ENCODE assay signal across 1 cellular context in the genomic region with DNA sequence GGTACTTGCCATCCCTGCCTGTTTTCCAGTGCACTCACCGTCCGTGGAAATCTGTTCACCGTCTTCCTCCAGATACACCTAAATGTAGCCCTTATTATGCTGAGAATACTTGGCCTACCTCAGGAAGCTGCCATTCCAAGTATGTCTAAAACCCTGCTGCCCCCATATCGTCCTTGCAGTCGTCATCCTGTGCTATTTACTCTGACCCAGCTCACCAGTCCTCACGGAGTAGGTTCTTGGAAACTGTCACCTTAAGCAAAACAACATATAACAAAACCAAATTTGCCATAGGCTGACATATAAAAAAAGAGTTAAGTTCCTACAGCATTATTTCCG.
TF ChIP-seq lines count a peak whose summit lies in the region.

No MANE protein-coding gene starts in this region.

TF ChIP-seq in IMR-90, 13 proteins besides CTCF, POLR2A, EP300 and RAD21:
- no peak for TF ChIP-seq MAZ (IDR thresholded peaks at IDR 0.05; ENCODE audit: borderline replicate concordance, low read depth, low read length)
- TF ChIP-seq, protein P1, sequence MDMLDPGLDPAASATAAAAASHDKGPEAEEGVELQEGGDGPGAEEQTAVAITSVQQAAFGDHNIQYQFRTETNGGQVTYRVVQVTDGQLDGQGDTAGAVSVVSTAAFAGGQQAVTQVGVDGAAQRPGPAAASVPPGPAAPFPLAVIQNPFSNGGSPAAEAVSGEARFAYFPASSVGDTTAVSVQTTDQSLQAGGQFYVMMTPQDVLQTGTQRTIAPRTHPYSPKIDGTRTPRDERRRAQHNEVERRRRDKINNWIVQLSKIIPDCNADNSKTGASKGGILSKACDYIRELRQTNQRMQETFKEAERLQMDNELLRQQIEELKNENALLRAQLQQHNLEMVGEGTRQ (IDR thresholded peaks at IDR 0.05; ENCODE audit: low read depth, low read length): no peak
- TF ChIP-seq, protein P2, sequence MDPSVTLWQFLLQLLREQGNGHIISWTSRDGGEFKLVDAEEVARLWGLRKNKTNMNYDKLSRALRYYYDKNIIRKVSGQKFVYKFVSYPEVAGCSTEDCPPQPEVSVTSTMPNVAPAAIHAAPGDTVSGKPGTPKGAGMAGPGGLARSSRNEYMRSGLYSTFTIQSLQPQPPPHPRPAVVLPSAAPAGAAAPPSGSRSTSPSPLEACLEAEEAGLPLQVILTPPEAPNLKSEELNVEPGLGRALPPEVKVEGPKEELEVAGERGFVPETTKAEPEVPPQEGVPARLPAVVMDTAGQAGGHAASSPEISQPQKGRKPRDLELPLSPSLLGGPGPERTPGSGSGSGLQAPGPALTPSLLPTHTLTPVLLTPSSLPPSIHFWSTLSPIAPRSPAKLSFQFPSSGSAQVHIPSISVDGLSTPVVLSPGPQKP (IDR thresholded peaks at IDR 0.05; ENCODE audit: borderline replicate concordance, low read depth, low read length): no peak
- TF ChIP-seq RFX5 (IDR thresholded peaks at IDR 0.05; ENCODE audit: low read depth, low read length): no peak
TF ChIP-seq in IMR-90: peak in this region for 0.
